In the genomic region with DNA sequence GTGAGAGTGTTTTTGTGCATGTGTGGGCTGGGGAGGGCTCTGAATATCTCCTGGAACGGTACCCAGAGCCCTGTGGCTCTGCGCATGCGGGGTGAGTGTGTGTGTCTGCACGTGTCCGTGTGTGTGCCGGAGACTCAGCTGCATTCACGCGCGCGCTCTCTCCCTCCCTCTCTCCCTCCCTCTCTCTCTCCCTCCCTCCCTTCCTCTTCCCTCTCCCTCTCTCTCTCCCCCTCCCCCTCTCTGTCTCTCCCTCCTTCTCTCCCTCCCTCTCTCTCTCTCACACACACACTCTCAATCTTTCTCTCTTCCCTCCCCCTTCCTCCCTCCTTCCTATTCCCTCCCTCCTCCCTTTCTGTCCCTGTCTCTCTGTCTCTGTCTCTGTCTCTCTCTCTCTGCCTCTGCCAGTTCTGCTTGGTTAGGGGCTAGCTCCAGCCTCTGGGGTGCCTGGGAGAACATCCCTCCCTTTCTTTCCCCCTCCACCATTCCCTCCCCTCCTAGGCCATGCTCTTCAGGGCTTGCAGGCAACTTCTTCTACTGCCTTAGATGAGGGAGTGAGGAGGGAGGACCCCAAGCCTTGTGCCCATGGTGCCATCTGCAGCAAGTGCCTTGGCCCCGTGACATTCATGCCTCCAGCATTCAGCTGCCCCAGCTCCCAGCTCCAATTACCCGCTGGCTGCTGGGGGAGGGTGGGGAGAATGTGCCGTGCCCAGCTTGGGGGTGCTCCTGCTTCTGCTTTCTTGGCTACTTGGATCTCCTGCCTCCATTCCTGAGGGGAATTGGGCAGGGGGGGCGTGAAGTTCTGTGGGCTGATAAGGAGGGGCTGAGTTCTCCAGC, we compare ENCODE assay signal across 1 cellular context.
TF ChIP-seq lines count a peak whose summit lies in the region.

No MANE protein-coding gene starts in this region.

TF ChIP-seq in K562, 482 proteins besides CTCF, POLR2A, EP300 and RAD21 (continues in another document):
- TF ChIP-seq RB1 (IDR thresholded peaks at IDR 0.05; ENCODE audit: low read depth) (0 out of 2 replicates have a peak, but pooled peaks have one; percentile 32), NRF1 (conservative IDR thresholded peaks at IDR 0.05 in 1 of 2, IDR thresholded peaks at IDR 0.05 in 1 of 2) (peak; percentile 96), ZNF431 (CRISPR knock-in tag; IDR thresholded peaks at IDR 0.05) (no peak), ZC3H4 (CRISPR knock-in tag; IDR thresholded peaks at IDR 0.05; ENCODE audit: borderline replicate concordance) (no peak), XRCC5 (IDR thresholded peaks at IDR 0.05; ENCODE audit: low read depth, low read length) (no peak), EWSR1 (IDR thresholded peaks at IDR 0.05; ENCODE audit: borderline replicate concordance, low read depth, partially characterized antibody) (no peak), ZNF175 (CRISPR knock-in tag; IDR thresholded peaks at IDR 0.05; ENCODE audit: low read depth) (no peak), POLR3G (IDR thresholded peaks at IDR 0.05; ENCODE audit: extremely low read depth, insufficient read length, insufficient replicate concordance) (no peak), TAL1 (IDR thresholded peaks at IDR 0.05) (peak; percentile 10; the same call in 1 of the 2 replicates), ZNF143 (CRISPR knock-in tag; IDR thresholded peaks at IDR 0.05) (no peak), SMAD1 (IDR thresholded peaks at IDR 0.05; ENCODE audit: low read depth, low read length, partially characterized antibody) (no peak), CAMTA2 (CRISPR knock-in tag; conservative IDR thresholded peaks at IDR 0.05) (no peak), ZNF316 (IDR thresholded peaks at IDR 0.05) (no peak), ZNF766 (CRISPR knock-in tag; conservative IDR thresholded peaks at IDR 0.05) (no peak), ZFPM2 (CRISPR knock-in tag; IDR thresholded peaks at IDR 0.05) (no peak), PPARD (CRISPR knock-in tag; IDR thresholded peaks at IDR 0.05) (no peak), SMARCA5 (IDR thresholded peaks at IDR 0.05) (no peak), HNRNPK (IDR thresholded peaks at IDR 0.05; ENCODE audit: low read depth, low read length, poor library complexity, severe bottlenecking) (no peak), POLR2G (IDR thresholded peaks at IDR 0.05; ENCODE audit: low read depth, low read length) (0 out of 2 replicates have a peak, but pooled peaks have one; percentile 31), DDX20 (tag; IDR thresholded peaks at IDR 0.05; ENCODE audit: low read depth) (no peak), DIDO1 (tag; IDR thresholded peaks at IDR 0.05; ENCODE audit: low read depth) (peak; percentile 29; the same call in 1 of the 2 replicates), TSC22D4 (tag; IDR thresholded peaks at IDR 0.05) (no peak), ZNF197 (CRISPR knock-in tag; IDR thresholded peaks at IDR 0.05; ENCODE audit: low read depth) (no peak), DNMT1 (IDR thresholded peaks at IDR 0.05) (no peak), ZNF212 (CRISPR knock-in tag; IDR thresholded peaks at IDR 0.05) (no peak), HMG20A (CRISPR knock-in tag; conservative IDR thresholded peaks at IDR 0.05) (no peak), CBFA2T2 (conservative IDR thresholded peaks at IDR 0.05) (no peak), CTBP1 (IDR thresholded peaks at IDR 0.05; ENCODE audit: borderline replicate concordance) (no peak), L3MBTL2 (IDR thresholded peaks at IDR 0.05) (peak; percentile 81), FOXA1 (IDR thresholded peaks at IDR 0.05; ENCODE audit: borderline replicate concordance) (no peak), ATF1 (CRISPR knock-in tag; IDR thresholded peaks at IDR 0.05) (no peak), ATF1 (tag; IDR thresholded peaks at IDR 0.05) (peak; percentile 25; the same call in 1 of the 2 replicates), NFATC3 (IDR thresholded peaks at IDR 0.05) (no peak), FUS (optimal IDR thresholded peaks at IDR 0.05; ENCODE audit: low read depth, low read length) (no peak)
- TF ChIP-seq, protein P1, sequence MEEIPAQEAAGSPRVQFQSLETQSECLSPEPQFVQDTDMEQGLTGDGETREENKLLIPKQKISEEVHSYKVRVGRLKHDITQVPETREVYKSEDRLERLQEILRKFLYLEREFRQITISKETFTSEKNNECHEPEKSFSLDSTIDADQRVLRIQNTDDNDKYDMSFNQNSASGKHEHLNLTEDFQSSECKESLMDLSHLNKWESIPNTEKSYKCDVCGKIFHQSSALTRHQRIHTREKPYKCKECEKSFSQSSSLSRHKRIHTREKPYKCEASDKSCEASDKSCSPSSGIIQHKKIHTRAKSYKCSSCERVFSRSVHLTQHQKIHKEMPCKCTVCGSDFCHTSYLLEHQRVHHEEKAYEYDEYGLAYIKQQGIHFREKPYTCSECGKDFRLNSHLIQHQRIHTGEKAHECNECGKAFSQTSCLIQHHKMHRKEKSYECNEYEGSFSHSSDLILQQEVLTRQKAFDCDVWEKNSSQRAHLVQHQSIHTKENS (CRISPR knock-in tag; IDR thresholded peaks at IDR 0.05), result no peak
- TF ChIP-seq, protein P2, sequence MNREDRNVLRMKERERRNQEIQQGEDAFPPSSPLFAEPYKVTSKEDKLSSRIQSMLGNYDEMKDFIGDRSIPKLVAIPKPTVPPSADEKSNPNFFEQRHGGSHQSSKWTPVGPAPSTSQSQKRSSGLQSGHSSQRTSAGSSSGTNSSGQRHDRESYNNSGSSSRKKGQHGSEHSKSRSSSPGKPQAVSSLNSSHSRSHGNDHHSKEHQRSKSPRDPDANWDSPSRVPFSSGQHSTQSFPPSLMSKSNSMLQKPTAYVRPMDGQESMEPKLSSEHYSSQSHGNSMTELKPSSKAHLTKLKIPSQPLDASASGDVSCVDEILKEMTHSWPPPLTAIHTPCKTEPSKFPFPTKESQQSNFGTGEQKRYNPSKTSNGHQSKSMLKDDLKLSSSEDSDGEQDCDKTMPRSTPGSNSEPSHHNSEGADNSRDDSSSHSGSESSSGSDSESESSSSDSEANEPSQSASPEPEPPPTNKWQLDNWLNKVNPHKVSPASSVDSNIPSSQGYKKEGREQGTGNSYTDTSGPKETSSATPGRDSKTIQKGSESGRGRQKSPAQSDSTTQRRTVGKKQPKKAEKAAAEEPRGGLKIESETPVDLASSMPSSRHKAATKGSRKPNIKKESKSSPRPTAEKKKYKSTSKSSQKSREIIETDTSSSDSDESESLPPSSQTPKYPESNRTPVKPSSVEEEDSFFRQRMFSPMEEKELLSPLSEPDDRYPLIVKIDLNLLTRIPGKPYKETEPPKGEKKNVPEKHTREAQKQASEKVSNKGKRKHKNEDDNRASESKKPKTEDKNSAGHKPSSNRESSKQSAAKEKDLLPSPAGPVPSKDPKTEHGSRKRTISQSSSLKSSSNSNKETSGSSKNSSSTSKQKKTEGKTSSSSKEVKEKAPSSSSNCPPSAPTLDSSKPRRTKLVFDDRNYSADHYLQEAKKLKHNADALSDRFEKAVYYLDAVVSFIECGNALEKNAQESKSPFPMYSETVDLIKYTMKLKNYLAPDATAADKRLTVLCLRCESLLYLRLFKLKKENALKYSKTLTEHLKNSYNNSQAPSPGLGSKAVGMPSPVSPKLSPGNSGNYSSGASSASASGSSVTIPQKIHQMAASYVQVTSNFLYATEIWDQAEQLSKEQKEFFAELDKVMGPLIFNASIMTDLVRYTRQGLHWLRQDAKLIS (CRISPR knock-in tag; IDR thresholded peaks at IDR 0.05), result no peak
- TF ChIP-seq, protein P3, sequence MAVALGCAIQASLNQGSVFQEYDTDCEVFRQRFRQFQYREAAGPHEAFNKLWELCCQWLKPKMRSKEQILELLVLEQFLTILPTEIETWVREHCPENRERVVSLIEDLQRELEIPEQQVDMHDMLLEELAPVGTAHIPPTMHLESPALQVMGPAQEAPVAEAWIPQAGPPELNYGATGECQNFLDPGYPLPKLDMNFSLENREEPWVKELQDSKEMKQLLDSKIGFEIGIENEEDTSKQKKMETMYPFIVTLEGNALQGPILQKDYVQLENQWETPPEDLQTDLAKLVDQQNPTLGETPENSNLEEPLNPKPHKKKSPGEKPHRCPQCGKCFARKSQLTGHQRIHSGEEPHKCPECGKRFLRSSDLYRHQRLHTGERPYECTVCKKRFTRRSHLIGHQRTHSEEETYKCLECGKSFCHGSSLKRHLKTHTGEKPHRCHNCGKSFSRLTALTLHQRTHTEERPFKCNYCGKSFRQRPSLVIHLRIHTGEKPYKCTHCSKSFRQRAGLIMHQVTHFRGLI (CRISPR knock-in tag; IDR thresholded peaks at IDR 0.05), result no peak
- TF ChIP-seq, protein P4, sequence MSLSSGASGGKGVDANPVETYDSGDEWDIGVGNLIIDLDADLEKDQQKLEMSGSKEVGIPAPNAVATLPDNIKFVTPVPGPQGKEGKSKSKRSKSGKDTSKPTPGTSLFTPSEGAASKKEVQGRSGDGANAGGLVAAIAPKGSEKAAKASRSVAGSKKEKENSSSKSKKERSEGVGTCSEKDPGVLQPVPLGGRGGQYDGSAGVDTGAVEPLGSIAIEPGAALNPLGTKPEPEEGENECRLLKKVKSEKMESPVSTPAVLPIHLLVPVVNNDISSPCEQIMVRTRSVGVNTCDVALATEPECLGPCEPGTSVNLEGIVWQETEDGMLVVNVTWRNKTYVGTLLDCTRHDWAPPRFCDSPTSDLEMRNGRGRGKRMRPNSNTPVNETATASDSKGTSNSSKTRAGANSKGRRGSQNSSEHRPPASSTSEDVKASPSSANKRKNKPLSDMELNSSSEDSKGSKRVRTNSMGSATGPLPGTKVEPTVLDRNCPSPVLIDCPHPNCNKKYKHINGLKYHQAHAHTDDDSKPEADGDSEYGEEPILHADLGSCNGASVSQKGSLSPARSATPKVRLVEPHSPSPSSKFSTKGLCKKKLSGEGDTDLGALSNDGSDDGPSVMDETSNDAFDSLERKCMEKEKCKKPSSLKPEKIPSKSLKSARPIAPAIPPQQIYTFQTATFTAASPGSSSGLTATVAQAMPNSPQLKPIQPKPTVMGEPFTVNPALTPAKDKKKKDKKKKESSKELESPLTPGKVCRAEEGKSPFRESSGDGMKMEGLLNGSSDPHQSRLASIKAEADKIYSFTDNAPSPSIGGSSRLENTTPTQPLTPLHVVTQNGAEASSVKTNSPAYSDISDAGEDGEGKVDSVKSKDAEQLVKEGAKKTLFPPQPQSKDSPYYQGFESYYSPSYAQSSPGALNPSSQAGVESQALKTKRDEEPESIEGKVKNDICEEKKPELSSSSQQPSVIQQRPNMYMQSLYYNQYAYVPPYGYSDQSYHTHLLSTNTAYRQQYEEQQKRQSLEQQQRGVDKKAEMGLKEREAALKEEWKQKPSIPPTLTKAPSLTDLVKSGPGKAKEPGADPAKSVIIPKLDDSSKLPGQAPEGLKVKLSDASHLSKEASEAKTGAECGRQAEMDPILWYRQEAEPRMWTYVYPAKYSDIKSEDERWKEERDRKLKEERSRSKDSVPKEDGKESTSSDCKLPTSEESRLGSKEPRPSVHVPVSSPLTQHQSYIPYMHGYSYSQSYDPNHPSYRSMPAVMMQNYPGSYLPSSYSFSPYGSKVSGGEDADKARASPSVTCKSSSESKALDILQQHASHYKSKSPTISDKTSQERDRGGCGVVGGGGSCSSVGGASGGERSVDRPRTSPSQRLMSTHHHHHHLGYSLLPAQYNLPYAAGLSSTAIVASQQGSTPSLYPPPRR (CRISPR knock-in tag; IDR thresholded peaks at IDR 0.05; ENCODE audit: borderline replicate concordance), result no peak
- TF ChIP-seq, protein P5, sequence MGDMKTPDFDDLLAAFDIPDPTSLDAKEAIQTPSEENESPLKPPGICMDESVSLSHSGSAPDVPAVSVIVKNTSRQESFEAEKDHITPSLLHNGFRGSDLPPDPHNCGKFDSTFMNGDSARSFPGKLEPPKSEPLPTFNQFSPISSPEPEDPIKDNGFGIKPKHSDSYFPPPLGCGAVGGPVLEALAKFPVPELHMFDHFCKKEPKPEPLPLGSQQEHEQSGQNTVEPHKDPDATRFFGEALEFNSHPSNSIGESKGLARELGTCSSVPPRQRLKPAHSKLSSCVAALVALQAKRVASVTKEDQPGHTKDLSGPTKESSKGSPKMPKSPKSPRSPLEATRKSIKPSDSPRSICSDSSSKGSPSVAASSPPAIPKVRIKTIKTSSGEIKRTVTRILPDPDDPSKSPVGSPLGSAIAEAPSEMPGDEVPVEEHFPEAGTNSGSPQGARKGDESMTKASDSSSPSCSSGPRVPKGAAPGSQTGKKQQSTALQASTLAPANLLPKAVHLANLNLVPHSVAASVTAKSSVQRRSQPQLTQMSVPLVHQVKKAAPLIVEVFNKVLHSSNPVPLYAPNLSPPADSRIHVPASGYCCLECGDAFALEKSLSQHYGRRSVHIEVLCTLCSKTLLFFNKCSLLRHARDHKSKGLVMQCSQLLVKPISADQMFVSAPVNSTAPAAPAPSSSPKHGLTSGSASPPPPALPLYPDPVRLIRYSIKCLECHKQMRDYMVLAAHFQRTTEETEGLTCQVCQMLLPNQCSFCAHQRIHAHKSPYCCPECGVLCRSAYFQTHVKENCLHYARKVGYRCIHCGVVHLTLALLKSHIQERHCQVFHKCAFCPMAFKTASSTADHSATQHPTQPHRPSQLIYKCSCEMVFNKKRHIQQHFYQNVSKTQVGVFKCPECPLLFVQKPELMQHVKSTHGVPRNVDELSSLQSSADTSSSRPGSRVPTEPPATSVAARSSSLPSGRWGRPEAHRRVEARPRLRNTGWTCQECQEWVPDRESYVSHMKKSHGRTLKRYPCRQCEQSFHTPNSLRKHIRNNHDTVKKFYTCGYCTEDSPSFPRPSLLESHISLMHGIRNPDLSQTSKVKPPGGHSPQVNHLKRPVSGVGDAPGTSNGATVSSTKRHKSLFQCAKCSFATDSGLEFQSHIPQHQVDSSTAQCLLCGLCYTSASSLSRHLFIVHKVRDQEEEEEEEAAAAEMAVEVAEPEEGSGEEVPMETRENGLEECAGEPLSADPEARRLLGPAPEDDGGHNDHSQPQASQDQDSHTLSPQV (IDR thresholded peaks at IDR 0.05), result no peak; the same call in 1 of the 2 replicates
- TF ChIP-seq, protein P6, sequence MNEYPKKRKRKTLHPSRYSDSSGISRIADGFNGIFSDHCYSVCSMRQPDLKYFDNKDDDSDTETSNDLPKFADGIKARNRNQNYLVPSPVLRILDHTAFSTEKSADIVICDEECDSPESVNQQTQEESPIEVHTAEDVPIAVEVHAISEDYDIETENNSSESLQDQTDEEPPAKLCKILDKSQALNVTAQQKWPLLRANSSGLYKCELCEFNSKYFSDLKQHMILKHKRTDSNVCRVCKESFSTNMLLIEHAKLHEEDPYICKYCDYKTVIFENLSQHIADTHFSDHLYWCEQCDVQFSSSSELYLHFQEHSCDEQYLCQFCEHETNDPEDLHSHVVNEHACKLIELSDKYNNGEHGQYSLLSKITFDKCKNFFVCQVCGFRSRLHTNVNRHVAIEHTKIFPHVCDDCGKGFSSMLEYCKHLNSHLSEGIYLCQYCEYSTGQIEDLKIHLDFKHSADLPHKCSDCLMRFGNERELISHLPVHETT (CRISPR knock-in tag; conservative IDR thresholded peaks at IDR 0.05 in 1 of 2, IDR thresholded peaks at IDR 0.05 in 1 of 2), result no peak
